21 cellular contexts compared by ENCODE assay signal in the genomic region with DNA sequence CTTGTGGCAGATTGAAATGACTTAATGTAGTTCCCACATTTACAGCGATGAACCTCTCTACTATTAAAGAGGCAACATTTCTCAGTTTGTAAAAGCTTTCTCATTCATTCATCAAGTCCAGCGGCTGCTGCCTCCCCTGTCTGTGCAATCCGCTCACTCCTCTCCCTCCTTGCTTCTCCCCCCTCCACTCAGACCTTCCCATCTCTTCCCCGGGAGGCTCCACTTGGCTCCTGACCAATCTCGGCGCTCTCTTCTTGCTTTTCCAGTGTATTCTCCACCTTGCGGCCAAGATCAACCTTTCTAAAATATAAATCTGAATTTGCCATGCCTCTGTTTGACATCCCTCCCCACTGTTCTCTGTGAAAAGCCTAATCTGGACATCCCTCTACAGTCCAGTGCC.
"Had no signal": no experiment of that assay in that cellular context is flagged by ENCODE, and none has a peak within 500 bp of the region (broad histone marks: within the 10 kb centered on the region; RNA-seq: fewer than 3 reads in every experiment).

No MANE protein-coding gene starts in this region.

- DNase-seq: dorsolateral prefrontal cortex; effector CD4-positive, alpha-beta T cell; gastrocnemius medialis; heart left ventricle; hippocampal formation; left colon; left ventricle myocardium superior; lower lobe of right lung; naive thymus-derived CD8-positive, alpha-beta T cell; sigmoid colon; stimulated activated CD4-positive, alpha-beta T cell treated with anti-CD3 and anti-CD28 coated beads, Interleukin-2, amount 100 ng/mL, for 24 hours; stimulated activated CD4-positive, alpha-beta T cell treated with anti-CD3 and anti-CD28 coated beads, Interleukin-4, amount 100 ng/mL, for 24 hours; stimulated activated naive CD4-positive, alpha-beta T cell treated with Interleukin-2 at 50 U/mL for 16 hours; stomach; thyroid gland; trophoblast cell had no signal

- H3K4me3 ChIP-seq: dorsolateral prefrontal cortex, gastrocnemius medialis, heart left ventricle, lower lobe of right lung, prostate gland, right atrium auricular region, sigmoid colon, stomach, thyroid gland had no signal

- H3K27me3 ChIP-seq: neutrophil, right atrium auricular region, thyroid gland had no signal

- H3K4me1 ChIP-seq: gastrocnemius medialis, lower lobe of right lung, prostate gland, right atrium auricular region, sigmoid colon, stomach had no signal

- H3K4me3 Mint-ChIP-seq: naive thymus-derived CD8-positive, alpha-beta T cell; neural crest cell; stimulated activated effector memory CD8-positive, alpha-beta T cell treated with anti-CD3 and anti-CD28 coated beads, Interleukin-12 subunit alpha, Interleukin-12 subunit beta, amount 100 ng/mL, for 72 hours had no signal

- H3K27ac Mint-ChIP-seq: naive thymus-derived CD8-positive, alpha-beta T cell; stimulated activated effector memory CD8-positive, alpha-beta T cell treated with anti-CD3 and anti-CD28 coated beads, Interleukin-12 subunit alpha, Interleukin-12 subunit beta, amount 100 ng/mL, for 72 hours had no signal

- H3K36me3 Mint-ChIP-seq: naive thymus-derived CD8-positive, alpha-beta T cell; stimulated activated effector memory CD8-positive, alpha-beta T cell treated with anti-CD3 and anti-CD28 coated beads, Interleukin-12 subunit alpha, Interleukin-12 subunit beta, amount 100 ng/mL, for 72 hours had no signal

- H3K9me3 Mint-ChIP-seq: neural crest cell; stimulated activated effector memory CD8-positive, alpha-beta T cell treated with anti-CD3 and anti-CD28 coated beads, Interleukin-12 subunit alpha, Interleukin-12 subunit beta, amount 100 ng/mL, for 72 hours had no signal

- H3K36me3 ChIP-seq: gastrocnemius medialis, heart left ventricle, lower lobe of right lung, neutrophil, prostate gland, right atrium auricular region, sigmoid colon, stomach, thyroid gland had no signal

- H3K27ac ChIP-seq: dorsolateral prefrontal cortex, gastrocnemius medialis, heart left ventricle, lower lobe of right lung, neutrophil, prostate gland, right atrium auricular region, sigmoid colon, stomach, thyroid gland had no signal

- ATAC-seq: gastrocnemius medialis; heart left ventricle; left colon; left ventricle myocardium superior; lower lobe of right lung; naive thymus-derived CD8-positive, alpha-beta T cell; stimulated activated effector memory CD8-positive, alpha-beta T cell treated with anti-CD3 and anti-CD28 coated beads, Interleukin-12 subunit alpha, Interleukin-12 subunit beta, amount 100 ng/mL, for 72 hours had no signal

- H3K9me3 ChIP-seq: gastrocnemius medialis, heart left ventricle, lower lobe of right lung, neutrophil, prostate gland, right atrium auricular region, sigmoid colon, stomach, thyroid gland had no signal

- H3K4me1 Mint-ChIP-seq: naive thymus-derived CD8-positive, alpha-beta T cell; neural crest cell; stimulated activated effector memory CD8-positive, alpha-beta T cell treated with anti-CD3 and anti-CD28 coated beads, Interleukin-12 subunit alpha, Interleukin-12 subunit beta, amount 100 ng/mL, for 72 hours had no signal
